1 cellular context compared by ENCODE assay signal in genomic region chr16:57795431-57795878, GRCh38.
TF ChIP-seq lines count a peak whose summit lies in the region.

No MANE protein-coding gene starts in this region.

TF ChIP-seq in HepG2, 621 proteins besides CTCF, POLR2A, EP300 and RAD21 (continued from another document and continues in another):
- TF ChIP-seq, protein P1, sequence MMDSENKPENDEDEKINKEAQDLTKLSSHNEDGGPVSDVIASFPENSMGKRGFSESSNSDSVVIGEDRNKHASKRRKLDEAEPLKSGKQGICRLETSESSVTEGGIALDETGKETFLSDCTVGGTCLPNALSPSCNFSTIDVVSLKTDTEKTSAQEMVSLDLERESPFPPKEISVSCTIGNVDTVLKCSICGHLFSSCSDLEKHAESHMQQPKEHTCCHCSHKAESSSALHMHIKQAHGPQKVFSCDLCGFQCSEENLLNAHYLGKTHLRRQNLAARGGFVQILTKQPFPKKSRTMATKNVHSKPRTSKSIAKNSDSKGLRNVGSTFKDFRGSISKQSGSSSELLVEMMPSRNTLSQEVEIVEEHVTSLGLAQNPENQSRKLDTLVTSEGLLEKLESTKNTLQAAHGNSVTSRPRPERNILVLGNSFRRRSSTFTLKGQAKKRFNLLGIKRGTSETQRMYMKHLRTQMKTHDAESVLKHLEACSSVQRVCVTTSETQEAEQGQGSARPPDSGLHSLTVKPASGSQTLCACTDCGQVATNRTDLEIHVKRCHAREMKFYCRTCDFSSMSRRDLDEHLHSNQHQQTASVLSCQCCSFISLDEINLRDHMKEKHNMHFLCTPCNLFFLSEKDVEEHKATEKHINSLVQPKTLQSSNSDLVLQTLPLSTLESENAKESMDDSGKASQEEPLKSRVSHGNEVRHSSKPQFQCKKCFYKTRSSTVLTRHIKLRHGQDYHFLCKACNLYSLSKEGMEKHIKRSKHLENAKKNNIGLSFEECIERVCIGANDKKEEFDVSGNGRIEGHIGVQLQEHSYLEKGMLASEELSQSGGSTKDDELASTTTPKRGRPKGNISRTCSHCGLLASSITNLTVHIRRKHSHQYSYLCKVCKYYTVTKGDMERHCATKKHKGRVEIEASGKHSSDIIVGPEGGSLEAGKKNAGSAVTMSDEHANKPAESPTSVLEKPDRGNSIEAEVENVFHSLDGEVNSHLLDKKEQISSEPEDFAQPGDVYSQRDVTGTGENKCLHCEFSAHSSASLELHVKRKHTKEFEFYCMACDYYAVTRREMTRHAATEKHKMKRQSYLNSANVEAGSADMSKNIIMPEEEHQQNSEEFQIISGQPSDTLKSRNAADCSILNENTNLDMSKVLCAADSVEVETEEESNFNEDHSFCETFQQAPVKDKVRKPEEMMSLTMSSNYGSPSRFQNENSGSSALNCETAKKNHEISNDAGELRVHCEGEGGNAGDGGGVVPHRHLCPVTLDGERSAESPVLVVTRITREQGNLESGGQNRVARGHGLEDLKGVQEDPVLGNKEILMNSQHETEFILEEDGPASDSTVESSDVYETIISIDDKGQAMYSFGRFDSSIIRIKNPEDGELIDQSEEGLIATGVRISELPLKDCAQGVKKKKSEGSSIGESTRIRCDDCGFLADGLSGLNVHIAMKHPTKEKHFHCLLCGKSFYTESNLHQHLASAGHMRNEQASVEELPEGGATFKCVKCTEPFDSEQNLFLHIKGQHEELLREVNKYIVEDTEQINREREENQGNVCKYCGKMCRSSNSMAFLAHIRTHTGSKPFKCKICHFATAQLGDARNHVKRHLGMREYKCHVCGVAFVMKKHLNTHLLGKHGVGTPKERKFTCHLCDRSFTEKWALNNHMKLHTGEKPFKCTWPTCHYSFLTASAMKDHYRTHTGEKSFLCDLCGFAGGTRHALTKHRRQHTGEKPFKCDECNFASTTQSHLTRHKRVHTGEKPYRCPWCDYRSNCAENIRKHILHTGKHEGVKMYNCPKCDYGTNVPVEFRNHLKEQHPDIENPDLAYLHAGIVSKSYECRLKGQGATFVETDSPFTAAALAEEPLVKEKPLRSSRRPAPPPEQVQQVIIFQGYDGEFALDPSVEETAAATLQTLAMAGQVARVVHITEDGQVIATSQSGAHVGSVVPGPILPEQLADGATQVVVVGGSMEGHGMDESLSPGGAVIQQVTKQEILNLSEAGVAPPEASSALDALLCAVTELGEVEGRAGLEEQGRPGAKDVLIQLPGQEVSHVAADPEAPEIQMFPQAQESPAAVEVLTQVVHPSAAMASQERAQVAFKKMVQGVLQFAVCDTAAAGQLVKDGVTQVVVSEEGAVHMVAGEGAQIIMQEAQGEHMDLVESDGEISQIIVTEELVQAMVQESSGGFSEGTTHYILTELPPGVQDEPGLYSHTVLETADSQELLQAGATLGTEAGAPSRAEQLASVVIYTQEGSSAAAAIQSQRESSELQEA (CRISPR knock-in tag; IDR thresholded peaks at IDR 0.05; ENCODE audit: not compliant biosample characterization): no peak
- no peak for TF ChIP-seq SMAD9 (CRISPR knock-in tag; IDR thresholded peaks at IDR 0.05)
- TF ChIP-seq KMT2B (CRISPR knock-in tag; IDR thresholded peaks at IDR 0.05): no peak
- no peak for TF ChIP-seq ATF1 (CRISPR knock-in tag; IDR thresholded peaks at IDR 0.05)
- peak; percentile 35; the same call in 1 of the 2 replicates for TF ChIP-seq ZFX (CRISPR knock-in tag; IDR thresholded peaks at IDR 0.05; ENCODE audit: low read depth)
- 0 out of 2 replicates have a peak, but pooled peaks have one; percentile 31 for TF ChIP-seq SALL2 (CRISPR knock-in tag; IDR thresholded peaks at IDR 0.05)
- 0 out of 2 replicates have a peak, but pooled peaks have one; percentile 11 for TF ChIP-seq TARDBP (CRISPR knock-in tag; IDR thresholded peaks at IDR 0.05)
- 0 out of 2 replicates have a peak, but pooled peaks have one; percentile 20 for TF ChIP-seq PITX1 (CRISPR knock-in tag; IDR thresholded peaks at IDR 0.05)
- no peak for TF ChIP-seq ZNF660 (CRISPR knock-in tag; IDR thresholded peaks at IDR 0.05; ENCODE audit: borderline replicate concordance, low read depth)
- TF ChIP-seq FOXK2 (IDR thresholded peaks at IDR 0.05): no peak
- no peak for TF ChIP-seq AGO2 (optimal IDR thresholded peaks at IDR 0.05; ENCODE audit: low read depth, low read length)
- TF ChIP-seq ISL2 (CRISPR knock-in tag; IDR thresholded peaks at IDR 0.05): no peak
- no peak for TF ChIP-seq HNF4G (IDR thresholded peaks at IDR 0.05; ENCODE audit: borderline replicate concordance, low read depth, low read length)
- TF ChIP-seq HNF4G (CRISPR knock-in tag; IDR thresholded peaks at IDR 0.05; ENCODE audit: borderline replicate concordance, low read depth): no peak; the same call in 1 of the 2 replicates
- no peak for TF ChIP-seq ZNF101 (CRISPR knock-in tag; IDR thresholded peaks at IDR 0.05; ENCODE audit: borderline replicate concordance, low read depth)
- TF ChIP-seq NR2F6 (IDR thresholded peaks at IDR 0.05): no peak
- peak; percentile 2; the same call in 1 of the 2 replicates for TF ChIP-seq NR2F6 (CRISPR knock-in tag; IDR thresholded peaks at IDR 0.05)
- TF ChIP-seq SOX6 (IDR thresholded peaks at IDR 0.05): no peak
- 0 out of 2 replicates have a peak, but pooled peaks have one; percentile 9 for TF ChIP-seq SOX6 (CRISPR knock-in tag; IDR thresholded peaks at IDR 0.05)
- TF ChIP-seq, protein P2, sequence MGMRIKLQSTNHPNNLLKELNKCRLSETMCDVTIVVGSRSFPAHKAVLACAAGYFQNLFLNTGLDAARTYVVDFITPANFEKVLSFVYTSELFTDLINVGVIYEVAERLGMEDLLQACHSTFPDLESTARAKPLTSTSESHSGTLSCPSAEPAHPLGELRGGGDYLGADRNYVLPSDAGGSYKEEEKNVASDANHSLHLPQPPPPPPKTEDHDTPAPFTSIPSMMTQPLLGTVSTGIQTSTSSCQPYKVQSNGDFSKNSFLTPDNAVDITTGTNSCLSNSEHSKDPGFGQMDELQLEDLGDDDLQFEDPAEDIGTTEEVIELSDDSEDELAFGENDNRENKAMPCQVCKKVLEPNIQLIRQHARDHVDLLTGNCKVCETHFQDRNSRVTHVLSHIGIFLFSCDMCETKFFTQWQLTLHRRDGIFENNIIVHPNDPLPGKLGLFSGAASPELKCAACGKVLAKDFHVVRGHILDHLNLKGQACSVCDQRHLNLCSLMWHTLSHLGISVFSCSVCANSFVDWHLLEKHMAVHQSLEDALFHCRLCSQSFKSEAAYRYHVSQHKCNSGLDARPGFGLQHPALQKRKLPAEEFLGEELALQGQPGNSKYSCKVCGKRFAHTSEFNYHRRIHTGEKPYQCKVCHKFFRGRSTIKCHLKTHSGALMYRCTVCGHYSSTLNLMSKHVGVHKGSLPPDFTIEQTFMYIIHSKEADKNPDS (CRISPR knock-in tag; IDR thresholded peaks at IDR 0.05): no peak
- TF ChIP-seq, protein P3, sequence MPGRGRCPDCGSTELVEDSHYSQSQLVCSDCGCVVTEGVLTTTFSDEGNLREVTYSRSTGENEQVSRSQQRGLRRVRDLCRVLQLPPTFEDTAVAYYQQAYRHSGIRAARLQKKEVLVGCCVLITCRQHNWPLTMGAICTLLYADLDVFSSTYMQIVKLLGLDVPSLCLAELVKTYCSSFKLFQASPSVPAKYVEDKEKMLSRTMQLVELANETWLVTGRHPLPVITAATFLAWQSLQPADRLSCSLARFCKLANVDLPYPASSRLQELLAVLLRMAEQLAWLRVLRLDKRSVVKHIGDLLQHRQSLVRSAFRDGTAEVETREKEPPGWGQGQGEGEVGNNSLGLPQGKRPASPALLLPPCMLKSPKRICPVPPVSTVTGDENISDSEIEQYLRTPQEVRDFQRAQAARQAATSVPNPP (CRISPR knock-in tag; IDR thresholded peaks at IDR 0.05): no peak
- TF ChIP-seq, protein P4, sequence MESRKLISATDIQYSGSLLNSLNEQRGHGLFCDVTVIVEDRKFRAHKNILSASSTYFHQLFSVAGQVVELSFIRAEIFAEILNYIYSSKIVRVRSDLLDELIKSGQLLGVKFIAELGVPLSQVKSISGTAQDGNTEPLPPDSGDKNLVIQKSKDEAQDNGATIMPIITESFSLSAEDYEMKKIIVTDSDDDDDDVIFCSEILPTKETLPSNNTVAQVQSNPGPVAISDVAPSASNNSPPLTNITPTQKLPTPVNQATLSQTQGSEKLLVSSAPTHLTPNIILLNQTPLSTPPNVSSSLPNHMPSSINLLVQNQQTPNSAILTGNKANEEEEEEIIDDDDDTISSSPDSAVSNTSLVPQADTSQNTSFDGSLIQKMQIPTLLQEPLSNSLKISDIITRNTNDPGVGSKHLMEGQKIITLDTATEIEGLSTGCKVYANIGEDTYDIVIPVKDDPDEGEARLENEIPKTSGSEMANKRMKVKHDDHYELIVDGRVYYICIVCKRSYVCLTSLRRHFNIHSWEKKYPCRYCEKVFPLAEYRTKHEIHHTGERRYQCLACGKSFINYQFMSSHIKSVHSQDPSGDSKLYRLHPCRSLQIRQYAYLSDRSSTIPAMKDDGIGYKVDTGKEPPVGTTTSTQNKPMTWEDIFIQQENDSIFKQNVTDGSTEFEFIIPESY (CRISPR knock-in tag; IDR thresholded peaks at IDR 0.05): peak; percentile 52; the same call in 1 of the 2 replicates
- TF ChIP-seq ZFP90 (CRISPR knock-in tag; IDR thresholded peaks at IDR 0.05; ENCODE audit: borderline replicate concordance): 0 out of 2 replicates have a peak, but pooled peaks have one; percentile 63
- TF ChIP-seq, protein P5, sequence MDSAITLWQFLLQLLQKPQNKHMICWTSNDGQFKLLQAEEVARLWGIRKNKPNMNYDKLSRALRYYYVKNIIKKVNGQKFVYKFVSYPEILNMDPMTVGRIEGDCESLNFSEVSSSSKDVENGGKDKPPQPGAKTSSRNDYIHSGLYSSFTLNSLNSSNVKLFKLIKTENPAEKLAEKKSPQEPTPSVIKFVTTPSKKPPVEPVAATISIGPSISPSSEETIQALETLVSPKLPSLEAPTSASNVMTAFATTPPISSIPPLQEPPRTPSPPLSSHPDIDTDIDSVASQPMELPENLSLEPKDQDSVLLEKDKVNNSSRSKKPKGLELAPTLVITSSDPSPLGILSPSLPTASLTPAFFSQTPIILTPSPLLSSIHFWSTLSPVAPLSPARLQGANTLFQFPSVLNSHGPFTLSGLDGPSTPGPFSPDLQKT (CRISPR knock-in tag; IDR thresholded peaks at IDR 0.05; ENCODE audit: borderline replicate concordance): no peak
- no peak for TF ChIP-seq ZNF292 (CRISPR knock-in tag; IDR thresholded peaks at IDR 0.05; ENCODE audit: borderline replicate concordance, low read depth)
- 0 out of 2 replicates have a peak, but pooled peaks have one; percentile 34 for TF ChIP-seq KMT2A (CRISPR knock-in tag; IDR thresholded peaks at IDR 0.05)
- 0 out of 2 replicates have a peak, but pooled peaks have one; percentile 25 for TF ChIP-seq FOSL2 (CRISPR knock-in tag; IDR thresholded peaks at IDR 0.05)
- no peak for TF ChIP-seq KDM2A (CRISPR knock-in tag; IDR thresholded peaks at IDR 0.05; ENCODE audit: borderline replicate concordance, low read depth)
- TF ChIP-seq KLF15 (CRISPR knock-in tag; IDR thresholded peaks at IDR 0.05; ENCODE audit: borderline replicate concordance): no peak
- no peak for TF ChIP-seq PTBP1 (IDR thresholded peaks at IDR 0.05; ENCODE audit: low read depth, low read length, poor library complexity, severe bottlenecking)
- peak; percentile 33 for TF ChIP-seq TEAD3 (CRISPR knock-in tag; optimal IDR thresholded peaks at IDR 0.05; ENCODE audit: borderline replicate concordance)
- no peak for TF ChIP-seq ZNF737 (CRISPR knock-in tag; IDR thresholded peaks at IDR 0.05; ENCODE audit: borderline replicate concordance)
- no peak for TF ChIP-seq ZNF747 (CRISPR knock-in tag; IDR thresholded peaks at IDR 0.05; ENCODE audit: borderline replicate concordance)
- TF ChIP-seq SAP130 (CRISPR knock-in tag; IDR thresholded peaks at IDR 0.05; ENCODE audit: low read depth): peak; percentile 25; the same call in 1 of the 2 replicates
- TF ChIP-seq STAG1 (CRISPR knock-in tag; IDR thresholded peaks at IDR 0.05): peak; percentile 76
- no peak for TF ChIP-seq ZNF136 (CRISPR knock-in tag; IDR thresholded peaks at IDR 0.05; ENCODE audit: low read depth)
- TF ChIP-seq ZFP41 (CRISPR knock-in tag; IDR thresholded peaks at IDR 0.05; ENCODE audit: borderline replicate concordance): no peak
- TF ChIP-seq ZNF350 (CRISPR knock-in tag; IDR thresholded peaks at IDR 0.05; ENCODE audit: borderline replicate concordance, low read depth): no peak
- TF ChIP-seq, protein P6, sequence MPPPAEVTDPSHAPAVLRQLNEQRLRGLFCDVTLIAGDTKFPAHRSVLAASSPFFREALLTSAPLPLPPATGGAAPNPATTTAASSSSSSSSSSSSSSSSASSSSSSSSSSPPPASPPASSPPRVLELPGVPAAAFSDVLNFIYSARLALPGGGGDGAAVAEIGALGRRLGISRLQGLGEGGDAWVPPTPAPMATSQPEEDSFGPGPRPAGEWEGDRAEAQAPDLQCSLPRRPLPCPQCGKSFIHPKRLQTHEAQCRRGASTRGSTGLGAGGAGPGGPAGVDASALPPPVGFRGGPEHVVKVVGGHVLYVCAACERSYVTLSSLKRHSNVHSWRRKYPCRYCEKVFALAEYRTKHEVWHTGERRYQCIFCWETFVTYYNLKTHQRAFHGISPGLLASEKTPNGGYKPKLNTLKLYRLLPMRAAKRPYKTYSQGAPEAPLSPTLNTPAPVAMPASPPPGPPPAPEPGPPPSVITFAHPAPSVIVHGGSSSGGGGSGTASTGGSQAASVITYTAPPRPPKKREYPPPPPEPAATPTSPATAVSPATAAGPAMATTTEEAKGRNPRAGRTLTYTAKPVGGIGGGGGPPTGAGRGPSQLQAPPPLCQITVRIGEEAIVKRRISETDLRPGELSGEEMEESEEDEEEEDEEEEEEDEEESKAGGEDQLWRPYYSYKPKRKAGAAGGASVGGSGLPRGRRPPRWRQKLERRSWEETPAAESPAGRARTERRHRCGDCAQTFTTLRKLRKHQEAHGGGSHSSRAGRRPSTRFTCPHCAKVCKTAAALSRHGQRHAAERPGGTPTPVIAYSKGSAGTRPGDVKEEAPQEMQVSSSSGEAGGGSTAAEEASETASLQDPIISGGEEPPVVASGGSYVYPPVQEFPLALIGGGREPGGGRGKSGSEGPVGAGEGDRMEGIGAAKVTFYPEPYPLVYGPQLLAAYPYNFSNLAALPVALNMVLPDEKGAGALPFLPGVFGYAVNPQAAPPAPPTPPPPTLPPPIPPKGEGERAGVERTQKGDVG (CRISPR knock-in tag; IDR thresholded peaks at IDR 0.05; ENCODE audit: borderline replicate concordance): peak; percentile 72; the same call in 1 of the 2 replicates
- TF ChIP-seq, protein P7, sequence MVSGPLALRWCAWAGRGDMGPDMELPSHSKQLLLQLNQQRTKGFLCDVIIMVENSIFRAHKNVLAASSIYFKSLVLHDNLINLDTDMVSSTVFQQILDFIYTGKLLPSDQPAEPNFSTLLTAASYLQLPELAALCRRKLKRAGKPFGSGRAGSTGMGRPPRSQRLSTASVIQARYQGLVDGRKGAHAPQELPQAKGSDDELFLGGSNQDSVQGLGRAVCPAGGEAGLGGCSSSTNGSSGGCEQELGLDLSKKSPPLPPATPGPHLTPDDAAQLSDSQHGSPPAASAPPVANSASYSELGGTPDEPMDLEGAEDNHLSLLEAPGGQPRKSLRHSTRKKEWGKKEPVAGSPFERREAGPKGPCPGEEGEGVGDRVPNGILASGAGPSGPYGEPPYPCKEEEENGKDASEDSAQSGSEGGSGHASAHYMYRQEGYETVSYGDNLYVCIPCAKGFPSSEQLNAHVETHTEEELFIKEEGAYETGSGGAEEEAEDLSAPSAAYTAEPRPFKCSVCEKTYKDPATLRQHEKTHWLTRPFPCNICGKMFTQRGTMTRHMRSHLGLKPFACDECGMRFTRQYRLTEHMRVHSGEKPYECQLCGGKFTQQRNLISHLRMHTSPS (CRISPR knock-in tag; IDR thresholded peaks at IDR 0.05; ENCODE audit: low read depth): peak; percentile 37; the same call in 1 of the 2 replicates
